ENCODE assay signal across 8 cellular contexts in genomic region chr14:59688224-59689170, GRCh38.
DNase-seq lines count a peak whose midpoint lies in the region; ATAC-seq and TF ChIP-seq lines count a peak whose summit lies in the region.

No MANE protein-coding gene starts in this region.

- H3K27ac ChIP-seq in VCaP (no peak overlapping the region), foreskin keratinocyte (no peak overlapping the region)

- peak; percentile 31 for DNase-seq in CMK (ENCODE audit: low read depth)
- DNase-seq in NCI-H1092 treated with DMSO at 0.1 percent for 48 hours (lab: John Stamatoyannopoulos, UW) = peak; percentile 57
- DNase-seq in foreskin keratinocyte = peak in 1 of 2 donors; percentile 50
- DNase-seq in sciatic nerve (ENCODE audit: low spot score) = peak; percentile 65
- DNase-seq in NCI-H345 treated with DMSO at 0.1 percent for 48 hours (lab: John Stamatoyannopoulos, UW; ENCODE audit: unreplicated experiment) = no peak

- peak; percentile 98 for ATAC-seq in GM18520 (IDR thresholded peaks at IDR 0.05; ENCODE audit: unreplicated experiment)
- peak; percentile 100 for ATAC-seq in HG02884 (IDR thresholded peaks at IDR 0.05; ENCODE audit: unreplicated experiment)
- peak; percentile 96 for ATAC-seq in foreskin keratinocyte
- peak; percentile 75 for ATAC-seq in sciatic nerve

- peaks cover 3% of the 10 kb centered on the region for H3K27me3 ChIP-seq in foreskin keratinocyte

- peak; percentile 74 for TF ChIP-seq CTCF in VCaP (conservative IDR thresholded peaks at IDR 0.05)
- peak; percentile 69 for TF ChIP-seq CTCF in foreskin keratinocyte (conservative IDR thresholded peaks at IDR 0.05)

- no peaks in the 10 kb centered on the region for H3K4me1 ChIP-seq in foreskin keratinocyte

- intact Hi-C loops in sciatic nerve (cut with DNase I) = no loop called here
